ENCODE assay signal across 8 cellular contexts in the genomic region with DNA sequence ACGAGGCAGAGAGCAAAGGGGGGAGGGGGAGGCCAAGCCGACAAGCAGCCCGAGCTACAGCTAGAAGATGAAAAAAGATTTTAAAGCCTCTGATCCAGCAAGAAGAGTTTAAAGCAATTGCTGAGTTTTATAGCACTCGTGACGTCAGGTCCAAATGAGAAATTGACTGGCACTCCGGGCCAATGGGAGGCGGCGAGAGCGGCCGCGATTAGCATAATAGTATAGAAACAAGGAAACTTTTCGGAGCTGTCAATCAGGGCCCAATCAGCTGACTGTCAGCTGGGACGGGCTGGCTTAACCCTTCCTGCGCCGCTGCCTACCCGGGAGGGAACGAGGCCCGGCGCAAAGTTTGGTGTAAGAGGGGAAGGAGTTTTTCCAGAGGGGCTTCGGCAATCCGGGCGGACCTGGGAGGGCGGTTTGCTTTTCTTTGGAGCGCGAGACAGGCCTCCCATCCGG. TPM values are rescaled to one million over a fixed set of nuclear protein-coding genes. Genes with fewer than 3 reads are reported as not detected.
DNase-seq lines count a peak whose midpoint lies in the region; ATAC-seq and TF ChIP-seq lines count a peak whose summit lies in the region.

A gene (minus strand): TSS at position 102 of the 456 bp plus-strand sequence. CDS start 835 bp downstream, outside the sequence.

- H3K9ac ChIP-seq in NT2/D1 (ENCODE audit: insufficient read length, low read depth): peak within 1 kb of the TSS; percentile 94

- WGBS in mesodermal cell (ENCODE audit: insufficient coverage in 2 of 2), 2 experiments: 0% methylated on average over 23 to 26 of the region's 26 CpGs

- H3K36me3 ChIP-seq in CD4-positive, alpha-beta memory T cell (ENCODE audit: insufficient read depth, low read length): no peaks in the 10 kb centered on the region
- H3K36me3 ChIP-seq in NT2/D1 (ENCODE audit: insufficient read depth, insufficient read length, low read length): peaks cover 2% of the 10 kb centered on the region
- H3K36me3 ChIP-seq in mesodermal cell (ENCODE audit: control insufficient read depth, insufficient read depth, low read length): no peaks in the 10 kb centered on the region

- ATAC-seq in HG03342 (IDR thresholded peaks at IDR 0.05; ENCODE audit: unreplicated experiment) (peak; percentile 50), GM21576 (IDR thresholded peaks at IDR 0.05; ENCODE audit: unreplicated experiment) (no peak)

- H3K27ac ChIP-seq in CD4-positive, alpha-beta memory T cell (ENCODE audit: low read depth, low read length): peak within 1 kb of the TSS; percentile 65
- peak within 1 kb of the TSS; percentile 72 for H3K27ac ChIP-seq in mesodermal cell (ENCODE audit: low read depth, low read length, severe bottlenecking)

- H3K4me3 ChIP-seq in CD4-positive, alpha-beta memory T cell (ENCODE audit: low read length in 2 of 2): peak within 1 kb of the TSS; percentile 57 to 90
- peak within 1 kb of the TSS; percentile 75 for H3K4me3 ChIP-seq in NT2/D1 (ENCODE audit: insufficient read length, low read depth)
- peak within 1 kb of the TSS; percentile 78 for H3K4me3 ChIP-seq in epithelial cell of esophagus (ENCODE audit: low read length)
- peak within 1 kb of the TSS; percentile 61 for H3K4me3 ChIP-seq in mesodermal cell (ENCODE audit: extremely low read depth, insufficient read depth, low read length, poor library complexity, severe bottlenecking)

- peaks cover 4 to 32% of the 10 kb centered on the region in 2 donors for H3K36me3 Mint-ChIP-seq in CD4-positive, alpha-beta memory T cell
- peaks cover 35% of the 10 kb centered on the region for H3K36me3 Mint-ChIP-seq in activated T-cell treated with anti-CD3 and anti-CD28 coated beads, Interleukin-2, amount 50 U/mL, for 24 hours (ENCODE audit: low read depth)

- H3K27me3 ChIP-seq in CD4-positive, alpha-beta memory T cell (ENCODE audit: insufficient read depth, low read length): no peaks in the 10 kb centered on the region
- H3K27me3 ChIP-seq in NT2/D1 (ENCODE audit: insufficient read depth, insufficient read length): no peaks in the 10 kb centered on the region

- peak within 1 kb of the TSS; percentile 95 to 99 (median 98) for H3K4me3 Mint-ChIP-seq in CD4-positive, alpha-beta memory T cell
- peak within 1 kb of the TSS; percentile 89 for H3K4me3 Mint-ChIP-seq in activated T-cell treated with anti-CD3 and anti-CD28 coated beads, Interleukin-2, amount 50 U/mL, for 24 hours

- DNase-seq in CD4-positive, alpha-beta memory T cell: peak; percentile 90 to 98 (median 95)
- peak; percentile 68 for DNase-seq in NT2/D1 (ENCODE audit: low read depth, low spot score)
- peak; percentile 83 for DNase-seq in activated T-cell treated with anti-CD3 and anti-CD28 coated beads, Interleukin-2, amount 50 U/mL, for 24 hours
- DNase-seq in epithelial cell of esophagus (ENCODE audit: low read depth): peak; percentile 97
- peak; percentile 74 for DNase-seq in stimulated activated CD8-positive, alpha-beta memory T cell treated with anti-CD3 and anti-CD28 coated beads, Interleukin-12 subunit alpha, Interleukin-12 subunit beta, amount 100 ng/mL, for 1 hour (ENCODE audit: low read depth)

- H3K27ac Mint-ChIP-seq in CD4-positive, alpha-beta memory T cell: peak within 1 kb of the TSS; percentile 95 to 99 (median 97)
- peak within 1 kb of the TSS; percentile 93 for H3K27ac Mint-ChIP-seq in activated T-cell treated with anti-CD3 and anti-CD28 coated beads, Interleukin-2, amount 50 U/mL, for 24 hours

- intact Hi-C loops in CD4-positive, alpha-beta memory T cell (cut with micrococcal nuclease): loop anchor here (1.0 to 10.0 kb wide), 10 partner anchors 172 to 1501 kb away; a partner anchor contains a TSS

- H3K9me3 Mint-ChIP-seq in CD4-positive, alpha-beta memory T cell: peaks cover 0 to 9% (median 0%) of the 10 kb centered on the region in 8 donors
- no peaks in the 10 kb centered on the region for H3K9me3 Mint-ChIP-seq in activated T-cell treated with anti-CD3 and anti-CD28 coated beads, Interleukin-2, amount 50 U/mL, for 24 hours

- no peaks in the 10 kb centered on the region for H3K27me3 Mint-ChIP-seq in CD4-positive, alpha-beta memory T cell
- H3K27me3 Mint-ChIP-seq in activated T-cell treated with anti-CD3 and anti-CD28 coated beads, Interleukin-2, amount 50 U/mL, for 24 hours: peaks cover 47% of the 10 kb centered on the region

- H3K4me1 ChIP-seq in CD4-positive, alpha-beta memory T cell (ENCODE audit: insufficient read depth, low read length): peaks cover 22% of the 10 kb centered on the region
- H3K4me1 ChIP-seq in NT2/D1 (ENCODE audit: insufficient read depth, insufficient read length) (no peaks in the 10 kb centered on the region), mesodermal cell (ENCODE audit: control insufficient read depth, insufficient read depth, low read length, poor library complexity, severe bottlenecking) (peaks cover 7% of the 10 kb centered on the region)

- peaks cover 21 to 59% (median 32%) of the 10 kb centered on the region in 4 donors for H3K4me1 Mint-ChIP-seq in CD4-positive, alpha-beta memory T cell
- peaks cover 49% of the 10 kb centered on the region for H3K4me1 Mint-ChIP-seq in activated T-cell treated with anti-CD3 and anti-CD28 coated beads, Interleukin-2, amount 50 U/mL, for 24 hours (ENCODE audit: low read depth)

- no peak for TF ChIP-seq CTCF in epithelial cell of esophagus (IDR thresholded peaks at IDR 0.05; ENCODE audit: insufficient read depth, low read depth, low read length, missing control alignments)

- POLR2A ChIA-PET in CD4-positive, alpha-beta memory T cell (lab: Charles Lee; ENCODE audit: partially characterized antibody): interaction anchor here (0.7 to 6.7 kb wide), 43 partner anchors 8 to 1714 kb away, joined by 3 to 104 read pairs (median 5); a partner anchor contains a TSS

- CTCF ChIA-PET in CD4-positive, alpha-beta memory T cell (lab: Charles Lee; ENCODE audit: partially characterized antibody): interaction anchor here (0.6 to 3.4 kb wide), 20 partner anchors 17 to 1501 kb away, joined by 3 to 19 read pairs (median 4); a partner anchor contains a TSS

- H3K9me3 ChIP-seq in CD4-positive, alpha-beta memory T cell (ENCODE audit: control insufficient read depth in 1 of 2, low read length in 2 of 2): no peaks in the 10 kb centered on the region
- H3K9me3 ChIP-seq in NT2/D1 (ENCODE audit: insufficient read depth, low read length) (no peaks in the 10 kb centered on the region), mesodermal cell (ENCODE audit: control insufficient read depth, low read length) (no peaks in the 10 kb centered on the region)

RNA-seq across cellular contexts. Expression of the gene that starts here (rescaled TPM):
- 10 to 100 TPM; 73.8 to 79.4 TPM for total RNA-seq in CD4-positive, alpha-beta memory T cell
- 1 to 10 TPM; 1.1 to 4.7 TPM for polyA plus RNA-seq in CD4-positive, alpha-beta memory T cell
- 7.3 TPM for polyA plus RNA-seq in mesodermal cell (2013, experiment 1 of 2)
- 5.0 TPM for polyA plus RNA-seq in mesodermal cell (2013, experiment 2 of 2)
